ENCODE assay signal across 16 cellular contexts in the genomic region with DNA sequence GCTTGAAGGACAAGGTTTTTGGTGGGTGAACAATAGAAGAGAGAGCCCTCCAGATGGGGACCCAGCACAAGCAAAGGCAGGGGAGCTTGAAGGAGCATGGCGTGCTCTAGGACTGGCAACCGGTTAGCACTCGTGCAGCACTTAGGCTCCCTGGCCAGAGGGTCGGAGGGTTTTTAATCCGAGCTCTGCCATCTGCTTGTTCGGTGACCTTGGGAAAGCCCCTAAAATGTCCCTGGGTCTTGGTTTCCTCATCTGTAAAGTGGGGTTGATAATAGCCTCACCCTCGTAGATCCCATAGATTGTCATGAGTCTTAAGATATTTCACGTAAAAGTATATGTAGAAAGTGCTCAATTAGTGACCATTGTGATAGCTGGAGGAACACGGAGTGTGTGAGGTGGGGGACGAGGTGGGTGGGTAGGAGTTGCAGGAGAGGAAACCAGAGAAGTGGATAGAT. TPM values are rescaled to one million over a fixed set of nuclear protein-coding genes. Genes with fewer than 3 reads are reported as not detected.
DNase-seq lines count a peak whose midpoint lies in the region; ATAC-seq and TF ChIP-seq lines count a peak whose summit lies in the region.
"Had no signal": no experiment of that assay in that cellular context is flagged by ENCODE, and none has a peak within 500 bp of the region (broad histone marks: within the 10 kb centered on the region; RNA-seq: fewer than 3 reads in every experiment).

No MANE protein-coding gene starts in this region.

- H3K27me3 Mint-ChIP-seq in dendritic cell treated with granulocyte-macrophage colony-stimulating factor and Interleukin-4, amounts not matched to agents 40 ng/mL and 50 ng/mL, for 4 days: peaks cover 3% of the 10 kb centered on the region

- 0 out of 2 replicates have a peak overlapping the region, but pooled peaks have one; percentile 6 for H2AFZ ChIP-seq in OCI-LY3 (ENCODE audit: low read depth, low read length)

- no peak overlapping the region for H3K27ac ChIP-seq in 22Rv1
- peak overlapping the region; percentile 94 for H3K27ac ChIP-seq in OCI-LY3 (ENCODE audit: low read length)
- H3K27ac ChIP-seq: C4-2B, Peyer's patch had no signal

- H3K4me3 ChIP-seq in OCI-LY3 (ENCODE audit: low read length): peak overlapping the region; percentile 58
- H3K4me3 ChIP-seq: Peyer's patch had no signal

- H3K4me1 Mint-ChIP-seq in dendritic cell treated with granulocyte-macrophage colony-stimulating factor and Interleukin-4, amounts not matched to agents 40 ng/mL and 50 ng/mL, for 4 days (ENCODE audit: low read depth): peaks cover 85% of the 10 kb centered on the region

- in situ Hi-C loops in GM13976 (cut with MboI; ENCODE audit: low sequenced_read_pairs, unreplicated experiment): no loop called here

- peak overlapping the region; percentile 69 for H3K27ac Mint-ChIP-seq in dendritic cell treated with granulocyte-macrophage colony-stimulating factor and Interleukin-4, amounts not matched to agents 40 ng/mL and 50 ng/mL, for 4 days

- H3K36me3 Mint-ChIP-seq in dendritic cell treated with granulocyte-macrophage colony-stimulating factor and Interleukin-4, amounts not matched to agents 40 ng/mL and 50 ng/mL, for 4 days (ENCODE audit: low read depth): peaks cover 6% of the 10 kb centered on the region

- no peaks in the 10 kb centered on the region for H3K27me3 ChIP-seq in OCI-LY3 (ENCODE audit: low read depth, low read length)
- H3K27me3 ChIP-seq: Peyer's patch had no signal

- H3K9me3 Mint-ChIP-seq in dendritic cell treated with granulocyte-macrophage colony-stimulating factor and Interleukin-4, amounts not matched to agents 40 ng/mL and 50 ng/mL, for 4 days: peaks cover 8% of the 10 kb centered on the region

- intact Hi-C loops in dendritic cell treated with granulocyte-macrophage colony-stimulating factor and Interleukin-4, amounts not matched to agents 40 ng/mL and 50 ng/mL, for 4 days (cut with micrococcal nuclease): loop anchor here (1.0 to 5.0 kb wide), 3 partner anchors 17 to 617 kb away; partner anchors contain the start of gene HCK

- no peak overlapping the region for H3K4me3 Mint-ChIP-seq in dendritic cell treated with granulocyte-macrophage colony-stimulating factor and Interleukin-4, amounts not matched to agents 40 ng/mL and 50 ng/mL, for 4 days

- no peaks in the 10 kb centered on the region for H4K20me1 ChIP-seq in OCI-LY3 (ENCODE audit: insufficient read depth, low read length)

- TF ChIP-seq CTCF in 22Rv1 (IDR thresholded peaks at IDR 0.05) (0 out of 2 replicates have a peak, but pooled peaks have one; percentile 0), GM13976 (IDR thresholded peaks at IDR 0.05; ENCODE audit: borderline replicate concordance, control extremely low read depth, extremely low read depth, insufficient read depth, missing control alignments) (no peak), OCI-LY3 (IDR thresholded peaks at IDR 0.05; ENCODE audit: low read depth, low read length) (0 out of 2 replicates have a peak, but pooled peaks have one; percentile 15)

- H3K9ac ChIP-seq in OCI-LY3 (ENCODE audit: low read length): peak overlapping the region; percentile 86
- H3K9ac ChIP-seq: SK-N-SH had no signal

- H3K4me1 ChIP-seq in OCI-LY3 (ENCODE audit: low read length): peaks cover 88% of the 10 kb centered on the region

- peaks cover 16% of the 10 kb centered on the region for H3K36me3 ChIP-seq in OCI-LY3 (replicated peaks; ENCODE audit: low read depth, low read length)
- H3K36me3 ChIP-seq: Peyer's patch had no signal

- H3K79me2 ChIP-seq in OCI-LY3 (ENCODE audit: low read length): 0 out of 2 replicates have a peak, but pooled peaks cover 4% of the 10 kb centered on the region

- H3K4me2 ChIP-seq in OCI-LY3 (ENCODE audit: low read length): peak overlapping the region; percentile 84
- H3K4me2 ChIP-seq: SK-N-SH had no signal

- peaks cover 16% of the 10 kb centered on the region; the same call in 1 of the 2 replicates for H3K9me3 ChIP-seq in OCI-LY3 (ENCODE audit: insufficient read depth, low read length)
- H3K9me3 ChIP-seq: Peyer's patch, SK-N-SH had no signal

- peak; percentile 47 for DNase-seq in GM13976 (ENCODE audit: low spot score)
- DNase-seq in NCI-H2081 treated with DMSO at 0.1 percent for 48 hours (lab: John Stamatoyannopoulos, UW): no peak
- no peak for DNase-seq in stimulated activated CD8-positive, alpha-beta memory T cell treated with anti-CD3 and anti-CD28 coated beads, Interleukin-4, amount 100 ng/mL, for 48 hours
- no peak for DNase-seq in SK-N-DZ (ENCODE audit: low spot score)
- DNase-seq: DMS 273 treated with DMSO at 0.1 percent for 48 hours, NCI-H187 treated with DMSO at 0.1 percent for 48 hours, NCI-H748 treated with DMSO at 0.1 percent for 48 hours, Peyer's patch, Right ventricle myocardium superior, SK-N-SH, T-helper 1 cell had no signal

- no peak for ATAC-seq in HG02642 (IDR thresholded peaks at IDR 0.05; ENCODE audit: poor library complexity, unreplicated experiment)

RNA-seq across cellular contexts. Expression of gene HCK, which starts 16.6 kb away (rescaled TPM):
- polyA plus RNA-seq in SK-N-DZ (2014; cell fraction: cytosol; rRNA removed): not detected in 2 replicates
- polyA plus RNA-seq in SK-N-DZ (2014; cell fraction: nucleus; rRNA removed): not detected in 2 replicates
- polyA plus RNA-seq: SK-N-SH had no signal

RNA-seq across cellular contexts. Expression of gene CCM2L, which starts 25.2 kb away (rescaled TPM):
- polyA plus RNA-seq in SK-N-DZ (2014; cell fraction: cytosol; rRNA removed): 2.5 and 2.9 TPM in 2 replicates
- polyA plus RNA-seq in SK-N-DZ (2014; cell fraction: nucleus; rRNA removed): 0.90 and 2.4 TPM in 2 replicates
- polyA plus RNA-seq: SK-N-SH had no signal
